1 cellular context compared by ENCODE assay signal in genomic region chr3:156628095-156628690, GRCh38.
TF ChIP-seq lines count a peak whose summit lies in the region.

No MANE protein-coding gene starts in this region.

TF ChIP-seq in GM23338, 12 proteins besides CTCF, POLR2A, EP300 and RAD21 (continued from another document):
- TF ChIP-seq ZNF462 (CRISPR knock-in tag; IDR thresholded peaks at IDR 0.05) (no peak), POLR2AphosphoS5 (IDR thresholded peaks at IDR 0.05; ENCODE audit: low read depth) (no peak), EZH2 (IDR thresholded peaks at IDR 0.05; ENCODE audit: low read depth, unreplicated experiment) (no peak), CREB1 (CRISPR knock-in tag; IDR thresholded peaks at IDR 0.05; ENCODE audit: low read depth) (no peak), NANOG (IDR thresholded peaks at IDR 0.05; ENCODE audit: borderline replicate concordance) (no peak), ZNF331 (CRISPR knock-in tag; IDR thresholded peaks at IDR 0.05; ENCODE audit: low read depth) (no peak), REST (IDR thresholded peaks at IDR 0.05; ENCODE audit: unreplicated experiment) (no peak), ZNF114 (CRISPR knock-in tag; IDR thresholded peaks at IDR 0.05) (no peak)
TF ChIP-seq in GM23338: peak in this region for 0.
